In the genomic region with DNA sequence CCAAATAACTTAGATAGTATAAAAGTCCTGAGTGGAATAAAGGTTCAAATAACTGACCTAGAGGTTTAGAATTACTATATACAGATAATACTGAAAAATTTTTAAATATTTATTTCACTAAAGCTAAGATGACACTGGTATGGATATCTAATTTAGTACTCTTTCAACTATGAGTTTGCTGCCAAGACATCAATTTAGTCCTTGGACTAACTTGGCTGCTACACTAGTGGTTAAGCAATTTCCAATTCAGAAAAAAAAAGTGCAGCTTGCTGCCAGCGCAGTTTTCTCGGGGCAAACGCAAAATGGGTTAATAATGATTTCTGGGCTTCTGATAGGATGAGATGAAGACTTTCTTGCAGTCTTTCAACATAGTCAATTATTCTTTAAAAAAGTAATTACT, we compare ENCODE assay signal across 34 cellular contexts. TPM values are rescaled to one million over a fixed set of nuclear protein-coding genes. Genes with fewer than 3 reads are reported as not detected.
"Had no signal": no experiment of that assay in that cellular context is flagged by ENCODE, and none has a peak within 500 bp of the region (broad histone marks: within the 10 kb centered on the region; RNA-seq: fewer than 3 reads in every experiment).

No MANE protein-coding gene starts in this region.

- H3K27me3 ChIP-seq: adrenal gland, body of pancreas, cardiac muscle cell, left lung, neutrophil, sigmoid colon had no signal

- H3K4me1 Mint-ChIP-seq: activated naive CD8-positive, alpha-beta T cell treated with anti-CD3 and anti-CD28 coated beads for 36 hours; naive B cell had no signal

- H3K79me2 ChIP-seq: parathyroid adenoma had no signal

- H3K27ac Mint-ChIP-seq: activated naive CD8-positive, alpha-beta T cell treated with anti-CD3 and anti-CD28 coated beads for 36 hours; activated T-cell treated with anti-CD3 and anti-CD28 coated beads, Interleukin-2, amount 50 U/mL, for 72 hours; effector memory CD8-positive, alpha-beta T cell; naive B cell; nephron progenitor cell; stimulated activated effector memory CD8-positive, alpha-beta T cell treated with anti-CD3 and anti-CD28 coated beads, Interleukin-12 subunit alpha, Interleukin-12 subunit beta, amount 100 ng/mL, for 72 hours; stimulated activated naive CD8-positive, alpha-beta T cell treated with anti-CD3 and anti-CD28 coated beads, Interleukin-15, Interleukin-2, amounts not matched to agents 100 ng/mL and 50 ng/mL, for 24 hours; T-helper 1 cell treated with Interleukin-12 subunit alpha and Interleukin-12 subunit beta and Interleukin-4 antibody, amounts not matched to agents 30 μg/mL and 1 μg/mL, for 36 hours had no signal

- H3K27me3 Mint-ChIP-seq: activated naive CD8-positive, alpha-beta T cell treated with anti-CD3 and anti-CD28 coated beads for 36 hours; effector memory CD8-positive, alpha-beta T cell; naive B cell; stimulated activated naive CD8-positive, alpha-beta T cell treated with anti-CD3 and anti-CD28 coated beads, Interleukin-15, Interleukin-2, amounts not matched to agents 100 ng/mL and 50 ng/mL, for 24 hours had no signal

- H3K36me3 ChIP-seq: adrenal gland, lower lobe of right lung, sigmoid colon, thoracic aorta had no signal

- ATAC-seq: activated T-cell treated with anti-CD3 and anti-CD28 coated beads, Interleukin-2, amount 50 U/mL, for 72 hours; body of pancreas; effector memory CD8-positive, alpha-beta T cell; left lung; lower lobe of right lung; psoas muscle; stimulated activated effector memory CD8-positive, alpha-beta T cell treated with anti-CD3 and anti-CD28 coated beads, Interleukin-12 subunit alpha, Interleukin-12 subunit beta, amount 100 ng/mL, for 72 hours had no signal

- H3K9me3 Mint-ChIP-seq: activated naive CD8-positive, alpha-beta T cell treated with anti-CD3 and anti-CD28 coated beads for 36 hours; activated T-cell treated with anti-CD3 and anti-CD28 coated beads, Interleukin-2, amount 50 U/mL, for 72 hours; effector memory CD8-positive, alpha-beta T cell; naive B cell; nephron progenitor cell; stimulated activated effector memory CD8-positive, alpha-beta T cell treated with anti-CD3 and anti-CD28 coated beads, Interleukin-12 subunit alpha, Interleukin-12 subunit beta, amount 100 ng/mL, for 72 hours; stimulated activated naive CD8-positive, alpha-beta T cell treated with anti-CD3 and anti-CD28 coated beads, Interleukin-15, Interleukin-2, amounts not matched to agents 100 ng/mL and 50 ng/mL, for 24 hours; T-helper 1 cell treated with Interleukin-12 subunit alpha and Interleukin-12 subunit beta and Interleukin-4 antibody, amounts not matched to agents 30 μg/mL and 1 μg/mL, for 36 hours had no signal

- H3K9ac ChIP-seq: parathyroid adenoma had no signal

- H2AFZ ChIP-seq: parathyroid adenoma had no signal

- H3K9me3 ChIP-seq: adrenal gland, body of pancreas, left lung, lower lobe of right lung, neutrophil, psoas muscle, sigmoid colon, thoracic aorta had no signal

- H3K36me3 Mint-ChIP-seq: naive B cell had no signal

- H3K4me3 ChIP-seq: adrenal gland, body of pancreas, cardiac muscle cell, coronary artery, left lung, lower lobe of right lung, psoas muscle, sigmoid colon, thoracic aorta had no signal

- H3K27ac ChIP-seq: adrenal gland, body of pancreas, cardiac muscle cell, coronary artery, left lung, lower lobe of right lung, neutrophil, parathyroid adenoma, psoas muscle, sigmoid colon, thoracic aorta, VCaP had no signal

- H3K4me3 Mint-ChIP-seq: activated naive CD8-positive, alpha-beta T cell treated with anti-CD3 and anti-CD28 coated beads for 36 hours; activated T-cell treated with anti-CD3 and anti-CD28 coated beads, Interleukin-2, amount 50 U/mL, for 72 hours; effector memory CD8-positive, alpha-beta T cell; naive B cell; nephron progenitor cell; stimulated activated effector memory CD8-positive, alpha-beta T cell treated with anti-CD3 and anti-CD28 coated beads, Interleukin-12 subunit alpha, Interleukin-12 subunit beta, amount 100 ng/mL, for 72 hours; stimulated activated naive CD8-positive, alpha-beta T cell treated with anti-CD3 and anti-CD28 coated beads, Interleukin-15, Interleukin-2, amounts not matched to agents 100 ng/mL and 50 ng/mL, for 24 hours; T-helper 1 cell treated with Interleukin-12 subunit alpha and Interleukin-12 subunit beta and Interleukin-4 antibody, amounts not matched to agents 30 μg/mL and 1 μg/mL, for 36 hours had no signal

- H3K4me1 ChIP-seq: adrenal gland, body of pancreas, lower lobe of right lung, parathyroid adenoma, psoas muscle, sigmoid colon had no signal

- DNase-seq: activated CD4-positive, alpha-beta T cell treated with anti-CD3 and anti-CD28 coated beads for 4 hours; activated CD4-positive, alpha-beta T cell treated with anti-CD3 and anti-CD28 coated beads, Interleukin-2, amount 50 U/mL, for 4 hours; activated effector memory CD4-positive, alpha-beta T cell treated with Interleukin-2 at 50 U/mL for 16 hours; activated naive CD4-positive, alpha-beta T cell treated with Interleukin-2 at 50 U/mL for 16 hours; activated naive CD8-positive, alpha-beta T cell treated with anti-CD3 and anti-CD28 coated beads for 36 hours; activated T-cell treated with anti-CD3 and anti-CD28 coated beads for 4 hours; activated T-cell treated with anti-CD3 and anti-CD28 coated beads, Interleukin-2, amount 50 U/mL, for 72 hours; adrenal gland; aorta; body of pancreas; effector memory CD8-positive, alpha-beta T cell; erythroblast; foreskin melanocyte; kidney glomerular epithelial cell; left lung; lower lobe of right lung; mesendoderm; naive B cell; nephron progenitor cell; psoas muscle; sigmoid colon; small intestine; stimulated activated CD4-positive, alpha-beta T cell treated with anti-CD3 and anti-CD28 coated beads, Interleukin-4, amount 100 ng/mL, for 24 hours; T-helper 9 cell; trophoblast cell had no signal

RNA-seq across cellular contexts. Expression of a gene that starts 10.8 kb away (rescaled TPM):
- total RNA-seq: body of pancreas had no signal
